Comparison of ENCODE assay signal across 24 cellular contexts in the genomic region with DNA sequence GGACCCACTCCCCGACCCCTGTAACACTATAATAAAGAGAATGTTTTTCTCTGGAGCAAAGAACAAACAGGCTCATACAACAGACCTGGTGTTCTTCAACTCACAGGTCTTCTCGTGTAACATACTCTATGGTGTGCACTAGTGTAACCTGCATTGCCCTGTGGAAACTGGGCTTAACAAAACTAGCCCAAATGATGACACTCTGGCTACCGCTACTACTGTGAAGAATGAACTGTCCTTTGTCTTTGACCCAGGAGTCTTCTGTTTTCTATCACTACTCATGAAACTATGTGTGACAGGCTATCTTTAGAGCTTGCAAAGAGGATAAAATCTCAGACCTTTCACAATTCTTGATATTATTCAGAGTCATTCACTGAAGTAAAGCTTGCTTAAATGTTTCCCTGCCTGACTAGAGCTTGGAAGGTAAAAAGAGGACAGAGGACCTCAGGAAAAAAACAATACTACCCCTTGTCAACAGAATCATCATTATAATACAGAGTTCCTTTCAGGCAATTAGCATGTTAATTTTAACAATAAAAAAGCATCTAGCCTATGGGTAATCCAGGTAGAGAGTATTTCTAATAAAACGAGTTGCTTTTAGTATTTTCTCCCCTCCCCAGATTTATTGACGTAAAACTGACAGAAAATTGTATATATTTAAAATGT. TPM values are rescaled to one million over a fixed set of nuclear protein-coding genes. Genes with fewer than 3 reads are reported as not detected.
"Had no signal": no experiment of that assay in that cellular context is flagged by ENCODE, and none has a peak within 500 bp of the region (broad histone marks: within the 10 kb centered on the region; RNA-seq: fewer than 3 reads in every experiment).

No MANE protein-coding gene starts in this region.

- H3K27ac ChIP-seq: heart left ventricle, neural progenitor cell, parathyroid adenoma, prostate gland, right lobe of liver, suprapubic skin, tibial artery, upper lobe of left lung, uterus had no signal

- H3K36me3 ChIP-seq: heart left ventricle, neural progenitor cell, prostate gland, right lobe of liver, suprapubic skin, tibial artery, upper lobe of left lung, uterus had no signal

- H3K36me3 Mint-ChIP-seq: natural killer cell treated with Interleukin-12 subunit alpha and Interleukin-12 subunit beta and Interleukin-15 and Interleukin-18, amount 100 ng/mL, for 72 hours; neural progenitor cell; stimulated activated effector memory CD8-positive, alpha-beta T cell treated with anti-CD3 and anti-CD28 coated beads, Interleukin-12 subunit alpha, Interleukin-12 subunit beta, amount 100 ng/mL, for 72 hours had no signal

- H3K4me2 ChIP-seq: neural progenitor cell had no signal

- H3K9me3 ChIP-seq: prostate gland, right lobe of liver, tibial artery, uterus had no signal

- DNase-seq: effector memory CD4-positive, alpha-beta T cell; heart left ventricle; hippocampal formation; left colon; left ventricle myocardium superior; mesenchymal stem cell; midbrain; right lobe of liver; stimulated activated CD4-positive, alpha-beta T cell treated with anti-CD3 and anti-CD28 coated beads, Interleukin-4, amount 100 ng/mL, for 1 hour; stimulated activated CD8-positive, alpha-beta memory T cell treated with anti-CD3 and anti-CD28 coated beads, Interleukin-4, amount 100 ng/mL, for 48 hours; stimulated activated naive CD8-positive, alpha-beta T cell treated with anti-CD3 and anti-CD28 coated beads, Interleukin-15, Interleukin-2, amounts not matched to agents 100 U/mL and 50 U/mL, for 24 hours; tibial artery; upper lobe of left lung; uterus had no signal

- H3K4me1 ChIP-seq: heart left ventricle, neural progenitor cell, parathyroid adenoma, prostate gland, right lobe of liver, suprapubic skin, tibial artery, upper lobe of left lung, uterus had no signal

- H3K4me1 Mint-ChIP-seq: neural progenitor cell; stimulated activated effector memory CD8-positive, alpha-beta T cell treated with anti-CD3 and anti-CD28 coated beads, Interleukin-12 subunit alpha, Interleukin-12 subunit beta, amount 100 ng/mL, for 72 hours had no signal

- H3K27ac Mint-ChIP-seq: natural killer cell treated with Interleukin-12 subunit alpha and Interleukin-12 subunit beta and Interleukin-15 and Interleukin-18, amount 100 ng/mL, for 72 hours; neural progenitor cell; stimulated activated effector memory CD8-positive, alpha-beta T cell treated with anti-CD3 and anti-CD28 coated beads, Interleukin-12 subunit alpha, Interleukin-12 subunit beta, amount 100 ng/mL, for 72 hours had no signal

- H3K9ac ChIP-seq: neural progenitor cell, parathyroid adenoma had no signal

- H3K4me3 Mint-ChIP-seq: natural killer cell treated with Interleukin-12 subunit alpha and Interleukin-12 subunit beta and Interleukin-15 and Interleukin-18, amount 100 ng/mL, for 72 hours; neural progenitor cell; stimulated activated effector memory CD8-positive, alpha-beta T cell treated with anti-CD3 and anti-CD28 coated beads, Interleukin-12 subunit alpha, Interleukin-12 subunit beta, amount 100 ng/mL, for 72 hours had no signal

- H3K27me3 ChIP-seq: heart left ventricle, neural progenitor cell, right lobe of liver, suprapubic skin, tibial artery, upper lobe of left lung, uterus had no signal

- H3K27me3 Mint-ChIP-seq: natural killer cell treated with Interleukin-12 subunit alpha and Interleukin-12 subunit beta and Interleukin-15 and Interleukin-18, amount 100 ng/mL, for 72 hours had no signal

- H2AFZ ChIP-seq: neural progenitor cell, parathyroid adenoma had no signal

- H3K79me2 ChIP-seq: parathyroid adenoma had no signal

- H3K4me3 ChIP-seq: heart left ventricle, lung, neural progenitor cell, prostate gland, right lobe of liver, suprapubic skin, tibial artery, upper lobe of left lung, uterus had no signal

- H3K9me3 Mint-ChIP-seq: neural progenitor cell had no signal

RNA-seq across cellular contexts. Expression of a gene that starts 59.2 kb away (rescaled TPM):
- total RNA-seq: esophagus mucosa; heart left ventricle; kidney epithelial cell; left ventricle myocardium superior; natural killer cell treated with Interleukin-12 subunit alpha and Interleukin-12 subunit beta and Interleukin-15 and Interleukin-18, amount 100 ng/mL, for 72 hours; omental fat pad; suprapubic skin; upper lobe of left lung had no signal
- polyA plus RNA-seq: heart left ventricle, lung had no signal
